In genomic region chr3:114440700-114441099, GRCh38 we compare ENCODE assay signal across 12 cellular contexts.
DNase-seq lines count a peak whose midpoint lies in the region; ATAC-seq and TF ChIP-seq lines count a peak whose summit lies in the region.
"Had no signal": no experiment of that assay in that cellular context is flagged by ENCODE, and none has a peak within 500 bp of the region (broad histone marks: within the 10 kb centered on the region; RNA-seq: fewer than 3 reads in every experiment).

No MANE protein-coding gene starts in this region.

- POLR2A ChIA-PET in A673 (lab: Charles Lee; ENCODE audit: low non-redundant PET): no interaction called here

- H3K4me2 ChIP-seq in DOHH2 (ENCODE audit: low read length): 0 out of 2 replicates have a peak overlapping the region, but pooled peaks have one; percentile 10

- intact Hi-C loops in A673 (cut with micrococcal nuclease; ENCODE audit: unreplicated experiment) (loop anchor here (10.0 kb wide), 1 partner anchor 286 kb away; no protein-coding TSS in a partner anchor), adrenal gland (cut with DNase I) (no loop called here), gastrocnemius medialis (cut with DNase I; ENCODE audit: low total_unique reads) (no loop called here)

- DNase-seq in A673 (ENCODE audit: low spot score) (no peak), adrenal gland (no peak), gastrocnemius medialis (no peak), CD1c-positive myeloid dendritic cell (ENCODE audit: extremely low spot score) (no peak)
- DNase-seq: BE2C; CD4-positive, CD25-positive, alpha-beta regulatory T cell; DMS53; GM23248 had no signal

- ATAC-seq in gastrocnemius medialis (no peak), GM21390 (IDR thresholded peaks at IDR 0.05; ENCODE audit: unreplicated experiment) (no peak), HG03521 (IDR thresholded peaks at IDR 0.05; ENCODE audit: unreplicated experiment) (no peak)
- ATAC-seq: HCT116 had no signal

- BruUV-seq in A673 (replicated peaks; lab: Mats Ljungman, UMichigan): no TSS peak

- 34 to 46% (median 44%) methylated on average over 4 of the region's 4 CpGs for WGBS in adrenal gland, 4 donors

- H3K36me3 ChIP-seq in A673 (ENCODE audit: insufficient read depth, low read length, poor library complexity, severe bottlenecking) (no peaks in the 10 kb centered on the region), DOHH2 (ENCODE audit: control insufficient read depth, low read length) (no peaks in the 10 kb centered on the region; the same call in 1 of the 2 replicates), adrenal gland (replicated peaks in 1 of 2) (no peaks in the 10 kb centered on the region), gastrocnemius medialis (no peaks in the 10 kb centered on the region)
- H3K36me3 ChIP-seq: BE2C had no signal

- H3K4me3 ChIP-seq in A673 (ENCODE audit: low read depth, low read length, poor library complexity, severe bottlenecking) (no peak overlapping the region), DOHH2 (ENCODE audit: low read length) (no peak overlapping the region), adrenal gland (no peak overlapping the region), gastrocnemius medialis (no peak overlapping the region)
- H3K4me3 ChIP-seq: GM23248 had no signal

- no peaks in the 10 kb centered on the region for H3K9me2 ChIP-seq in DOHH2 (replicated peaks; ENCODE audit: control insufficient read depth, low read length)

- H3K4me1 ChIP-seq in A673 (ENCODE audit: insufficient read depth, low read length, poor library complexity, severe bottlenecking) (peaks cover 59% of the 10 kb centered on the region), DOHH2 (ENCODE audit: control insufficient read depth, low read length) (peaks cover 62% of the 10 kb centered on the region), adrenal gland (replicated peaks in 1 of 2) (peaks cover 20 to 66% of the 10 kb centered on the region in 2 donors), gastrocnemius medialis (peaks cover 74 to 92% of the 10 kb centered on the region in 2 donors)

- peak overlapping the region; percentile 71 for H3K27ac ChIP-seq in A673 (ENCODE audit: low read depth, low read length, poor library complexity, severe bottlenecking)
- no peak overlapping the region for H3K27ac ChIP-seq in DOHH2 (ENCODE audit: low read depth, low read length)
- peak overlapping the region in 3 of 5 donors; percentile 38 to 70 (median 50) for H3K27ac ChIP-seq in adrenal gland
- H3K27ac ChIP-seq in gastrocnemius medialis: peak overlapping the region; percentile 0 to 35 (median 11)
- H3K27ac ChIP-seq: GM23248 had no signal

- H4K20me1 ChIP-seq in DOHH2 (ENCODE audit: control insufficient read depth, insufficient read depth, low read depth, low read length): no peaks in the 10 kb centered on the region

- in situ Hi-C loops in gastrocnemius medialis (cut with MboI; ENCODE audit: low sequenced_read_pairs in 4 of 4): no loop called here

- TF ChIP-seq POLR2A in adrenal gland (IDR thresholded peaks at IDR 0.05): no peak
- TF ChIP-seq POLR2A in gastrocnemius medialis (IDR thresholded peaks at IDR 0.05): no peak

- H3K9me3 ChIP-seq in A673 (ENCODE audit: low read depth, low read length, poor library complexity, severe bottlenecking) (no peaks in the 10 kb centered on the region), DOHH2 (ENCODE audit: control insufficient read depth, insufficient read depth, low read length) (no peaks in the 10 kb centered on the region), adrenal gland (replicated peaks in 1 of 3) (no peaks in the 10 kb centered on the region), gastrocnemius medialis (no peaks in the 10 kb centered on the region)
- H3K9me3 ChIP-seq: BE2C had no signal

- H3K79me2 ChIP-seq in DOHH2 (ENCODE audit: control insufficient read depth, low read length): peaks cover 92% of the 10 kb centered on the region

- TF ChIP-seq CTCF in A673 (conservative IDR thresholded peaks at IDR 0.05; ENCODE audit: low read depth, low read length): no peak
- TF ChIP-seq CTCF in DOHH2 (IDR thresholded peaks at IDR 0.05; ENCODE audit: low read depth, low read length, poor library complexity, severe bottlenecking): no peak
- no peak for TF ChIP-seq CTCF in adrenal gland (IDR thresholded peaks at IDR 0.05)
- TF ChIP-seq CTCF in gastrocnemius medialis (IDR thresholded peaks at IDR 0.05 in 4 of 5, conservative IDR thresholded peaks at IDR 0.05 in 1 of 5): no peak

- no peaks in the 10 kb centered on the region for H3F3A ChIP-seq in DOHH2 (ENCODE audit: control insufficient read depth, insufficient read depth)

- CTCF ChIA-PET in A673 (lab: Charles Lee): interaction anchor here (3.0 kb wide), 1 partner anchor 22 kb away, joined by 10 read pairs; no protein-coding TSS in a partner anchor

- H3K27me3 ChIP-seq in A673 (replicated peaks; ENCODE audit: insufficient read depth, low read depth, low read length, poor library complexity) (no peaks in the 10 kb centered on the region), DOHH2 (ENCODE audit: control insufficient read depth, low read length) (no peaks in the 10 kb centered on the region), adrenal gland (no peaks in the 10 kb centered on the region), gastrocnemius medialis (no peaks in the 10 kb centered on the region)
- H3K27me3 ChIP-seq: BE2C had no signal
